In genomic region chr10:91369978-91370589, GRCh38 we compare ENCODE assay signal across 8 cellular contexts. TPM values are rescaled to one million over a fixed set of nuclear protein-coding genes. Genes with fewer than 3 reads are reported as not detected.
DNase-seq lines count a peak whose midpoint lies in the region; ATAC-seq, FAIRE-seq and TF ChIP-seq lines count a peak whose summit lies in the region.
"Not testable (repeated sequence)": the region's sequence is repeated elsewhere in the genome, so short reads cannot be mapped to it uniquely, and the experiment has no call there.

No MANE protein-coding gene starts in this region.

- H3K4me1 ChIP-seq in GM23338 (ENCODE audit: insufficient read depth); Loucy (ENCODE audit: insufficient read depth, low read length, poor library complexity, severe bottlenecking); Peyer's patch; K562 (replicated peaks in 1 of 2; ENCODE audit: control insufficient read depth in 2 of 2, insufficient read depth in 2 of 2, low read length in 2 of 2); left lung; thoracic aorta (ENCODE audit: control insufficient read depth in 1 of 2, low read depth in 2 of 2): not testable (repeated sequence)

- H3K9me2 ChIP-seq in GM23338 (ENCODE audit: insufficient read depth); Loucy (replicated peaks; ENCODE audit: low read depth, low read length): not testable (repeated sequence)

- intact Hi-C loops in K562 (cut with micrococcal nuclease); left lung (cut with DNase I): not testable (repeated sequence)

- peaks cover 19% of the 10 kb centered on the region for H3K9me3 Mint-ChIP-seq in GM23338

- H3K27ac ChIP-seq in C4-2B; GM23338 (ENCODE audit: low read depth); Peyer's patch; K562 (ENCODE audit: extremely low read depth, low read depth, low read length); left lung; thoracic aorta: not testable (repeated sequence)

- peak; percentile 78 for TF ChIP-seq CTCF in C4-2B (conservative IDR thresholded peaks at IDR 0.05)
- peak; percentile 52 to 54 for TF ChIP-seq CTCF in GM23338 (conservative IDR thresholded peaks at IDR 0.05; ENCODE audit: low read depth in 2 of 2)
- peak; percentile 64 for TF ChIP-seq CTCF in Loucy (conservative IDR thresholded peaks at IDR 0.05; ENCODE audit: low read length)
- peak in 4 of 6 experiments; percentile 7 to 41 (median 32) for TF ChIP-seq CTCF in Peyer's patch (IDR thresholded peaks at IDR 0.05)
- peak; percentile 25 to 52 (median 31); a peak in 3 of 6 replicates for TF ChIP-seq CTCF in K562 (IDR thresholded peaks at IDR 0.05 in 2 of 3, conservative IDR thresholded peaks at IDR 0.05 in 1 of 3; ENCODE audit: insufficient read depth in 2 of 3, low read depth in 1 of 3, low read length in 3 of 3)
- peak; percentile 74 for TF ChIP-seq CTCF in fibroblast of mammary gland (conservative IDR thresholded peaks at IDR 0.05; ENCODE audit: control insufficient read depth, insufficient read depth, low read depth, low read length)
- TF ChIP-seq CTCF in left lung (IDR thresholded peaks at IDR 0.05), result peak in 1 of 2 donors; percentile 26
- TF ChIP-seq CTCF in thoracic aorta (IDR thresholded peaks at IDR 0.05), result peak; percentile 54

- not testable (repeated sequence) for H3K9me3 ChIP-seq in Loucy (ENCODE audit: insufficient read depth, low read depth, low read length); K562 (replicated peaks; ENCODE audit: control insufficient read depth, insufficient read depth, low read depth, low read length)
- H3K9me3 ChIP-seq in Peyer's patch (peaks cover 0 to 11% (median 2%) of the 10 kb centered on the region in 4 donors), left lung (peaks cover 0 to 23% of the 10 kb centered on the region in 2 donors), thoracic aorta (peaks cover 20% of the 10 kb centered on the region)

- H3K4me1 Mint-ChIP-seq in GM23338, result not testable (repeated sequence)

- DNase-seq in GM23338 (ENCODE audit: low spot score) (peak; percentile 28), K562 (ENCODE audit: extremely low read depth in 1 of 4, low spot score in 3 of 4) (peak; percentile 7 to 20 (median 12)), fibroblast of mammary gland (ENCODE audit: low read depth) (peak; percentile 64)
- DNase-seq in Peyer's patch; left lung; thoracic aorta (ENCODE audit: low spot score): not testable (repeated sequence)

- not testable (repeated sequence) for H3K9me1 ChIP-seq in K562 (ENCODE audit: control insufficient read depth, insufficient read depth, low read length)

- not testable (repeated sequence) for H4K20me1 ChIP-seq in GM23338 (replicated peaks; ENCODE audit: insufficient read depth); Loucy (ENCODE audit: insufficient read depth, low read length, poor library complexity, severe bottlenecking); K562 (replicated peaks; ENCODE audit: control insufficient read depth, insufficient read depth, low read length)

- CTCF ChIA-PET in K562 (lab: Yijun Ruan, JAX; ENCODE audit: low intra/inter-chr PET ratio), result not testable (repeated sequence)

- not testable (repeated sequence) for BruUV-seq in K562 (replicated peaks; lab: Mats Ljungman, UMichigan)

- not testable (repeated sequence) for H3K4me3 ChIP-seq in GM23338; Loucy (ENCODE audit: low read length, poor library complexity, severe bottlenecking); Peyer's patch; K562; fibroblast of mammary gland (ENCODE audit: control insufficient read depth, low read depth, low read length); left lung; thoracic aorta

- H2AFZ ChIP-seq in GM23338; Loucy (ENCODE audit: low read length); K562 (ENCODE audit: low read depth, low read length): not testable (repeated sequence)

- H3K36me3 Mint-ChIP-seq in GM23338 (ENCODE audit: low read depth), result not testable (repeated sequence)

- FAIRE-seq in K562 (lab: Jason Lieb, UNC), result not testable (repeated sequence)

- not testable (repeated sequence) for H3K27ac Mint-ChIP-seq in GM23338

- in situ Hi-C loops in K562 (cut with MboI), result not testable (repeated sequence)

- H3K4me2 ChIP-seq in GM23338; Loucy (ENCODE audit: low read depth, low read length, poor library complexity, severe bottlenecking); K562 (ENCODE audit: insufficient read depth, low read length): not testable (repeated sequence)

- POLR2A ChIA-PET in K562 (lab: Yijun Ruan, JAX), result interaction anchor here (1.0 kb wide), 1 partner anchor 11 kb away, joined by 3 read pairs; no protein-coding TSS in a partner anchor

- TF ChIP-seq EP300 in K562 (IDR thresholded peaks at IDR 0.05; ENCODE audit: low read length), result not testable (repeated sequence)

- ATAC-seq in GM23338; thoracic aorta (ENCODE audit: insufficient number of reproducible peaks, low FRiP score, low read depth): not testable (repeated sequence)
- ATAC-seq in K562 (0 out of 3 replicates have a peak, but pooled peaks have one; percentile 51), left lung (peak; percentile 69)

- H3K4me3 Mint-ChIP-seq in GM23338, result not testable (repeated sequence)

- not testable (repeated sequence) for H3K9ac ChIP-seq in Loucy (ENCODE audit: low read depth, low read length, poor library complexity, severe bottlenecking); K562 (ENCODE audit: insufficient read depth in 1 of 2, low read depth in 2 of 2, low read length in 2 of 2)

- not testable (repeated sequence) for H3K27me3 ChIP-seq in GM23338 (ENCODE audit: insufficient read depth); Loucy (ENCODE audit: insufficient read depth, low read length, poor library complexity, severe bottlenecking); Peyer's patch; K562 (ENCODE audit: control insufficient read depth in 2 of 2, insufficient read depth in 2 of 2, low read length in 2 of 2); left lung; thoracic aorta (replicated peaks; ENCODE audit: insufficient read depth)

- 2% methylated on average over 4 of the region's 6 CpGs for WGBS in K562 (ENCODE audit: insufficient coverage, low coverage, missing lambda C conversion rate)

- H3K36me3 ChIP-seq in GM23338 (ENCODE audit: insufficient read depth); Loucy (ENCODE audit: insufficient read depth, low read length); Peyer's patch; K562 (ENCODE audit: control insufficient read depth, insufficient read depth, low read length); left lung; thoracic aorta: not testable (repeated sequence)

- TF ChIP-seq POLR2A in Peyer's patch (IDR thresholded peaks at IDR 0.05); K562 (conservative IDR thresholded peaks at IDR 0.05): not testable (repeated sequence)

- not testable (repeated sequence) for H3K79me2 ChIP-seq in GM23338 (replicated peaks; ENCODE audit: insufficient read depth); Loucy (ENCODE audit: insufficient read depth, low read length); K562 (ENCODE audit: control insufficient read depth, insufficient read depth, low read length)

- not testable (repeated sequence) for H3K27me3 Mint-ChIP-seq in GM23338 (ENCODE audit: insufficient read depth, low read depth, poor library complexity)

- peak; percentile 32 to 45; a peak in 3 of 4 replicates for TF ChIP-seq RAD21 in K562 (CRISPR knock-in tag; conservative IDR thresholded peaks at IDR 0.05 in 1 of 2, IDR thresholded peaks at IDR 0.05 in 1 of 2)

- H3F3A ChIP-seq in GM23338 (replicated peaks; ENCODE audit: low read depth); Loucy (ENCODE audit: low read depth): not testable (repeated sequence)

RNA-seq across cellular contexts. Expression of gene HECTD2, which starts 40.1 kb away (rescaled TPM):
- total RNA-seq in GM23338 (2014; rRNA removed; shearing (Covaris generic)), result 14.4 and 18.2 TPM in 2 replicates
- polyA plus RNA-seq in GM23338 (2016; fragmentation: Nextera tagmentation; extraction: Ambion mirVana) (6.2 and 8.5 TPM in 2 replicates), K562 (2011; rRNA removed) (2.3 and 5.9 TPM in 2 replicates), K562 (2014; fragmentation: Illumina TruSeq; extraction: Trizol) (3.2 and 3.9 TPM in 2 replicates), K562 (2014; fragmentation: Nextera tagmentation; extraction: Ambion mirVana) (1 to 10 TPM; 1.3 to 2.1 TPM), K562 (2014; rRNA removed) (3.3 and 3.5 TPM in 2 replicates)
- total RNA-seq in Peyer's patch (10 to 100 TPM in 1 of 4 donors, 1 to 10 TPM in 3; 4.4 to 18.2 (median 5.5) TPM), K562 (2014; rRNA removed) (2.3 and 2.4 TPM in 2 replicates), K562 (2014; rRNA removed; fragmentation: Illumina TruSeq; extraction: Trizol) (4.7 and 6.2 TPM in 2 replicates), K562 (2015; rRNA removed; fragmentation: Illumina TruSeq; extraction: Trizol) (4.0 and 4.5 TPM in 2 replicates), K562 (2021) (3.6 and 5.8 TPM in 2 replicates), left lung (10 to 100 TPM in 1 of 2 donors, 1 to 10 TPM in 1; 9.9 to 15.8 TPM), thoracic aorta (10 to 100 TPM; 35.9 to 48.0 TPM)
- total RNA-seq in K562 (2011; cell fraction: chromatin; rRNA removed; ENCODE audit: low replicate concordance), result 5.6 and 8.3 TPM in 2 replicates
- total RNA-seq in K562 (2011; cell fraction: nucleolus; rRNA removed), result 1.6 and 2.3 TPM in 2 replicates
- 2.6 and 8.1 TPM in 2 replicates for total RNA-seq in K562 (2011; cell fraction: nucleoplasm; rRNA removed)
- 0.93 and 0.97 TPM in 2 replicates for polyA plus RNA-seq in K562 (2011; cell fraction: cytosol; rRNA removed)
- polyA plus RNA-seq in K562 (2011; cell fraction: nucleus; rRNA removed), result 5.2 and 8.2 TPM in 2 replicates
- 3.0 and 4.3 TPM in 2 replicates for polyA plus RNA-seq in K562 (2012)
- polyA minus RNA-seq in K562 (2011; rRNA and poly(A)+ RNA removed), result 3.0 and 4.2 TPM in 2 replicates
- polyA minus RNA-seq in K562 (2011; cell fraction: cytosol; rRNA and poly(A)+ RNA removed), result 1.4 and 5.5 TPM in 2 replicates
- polyA minus RNA-seq in K562 (2011; cell fraction: nucleus; rRNA and poly(A)+ RNA removed), result 5.0 and 5.3 TPM in 2 replicates
